1 cellular context compared by ENCODE assay signal in the genomic region with DNA sequence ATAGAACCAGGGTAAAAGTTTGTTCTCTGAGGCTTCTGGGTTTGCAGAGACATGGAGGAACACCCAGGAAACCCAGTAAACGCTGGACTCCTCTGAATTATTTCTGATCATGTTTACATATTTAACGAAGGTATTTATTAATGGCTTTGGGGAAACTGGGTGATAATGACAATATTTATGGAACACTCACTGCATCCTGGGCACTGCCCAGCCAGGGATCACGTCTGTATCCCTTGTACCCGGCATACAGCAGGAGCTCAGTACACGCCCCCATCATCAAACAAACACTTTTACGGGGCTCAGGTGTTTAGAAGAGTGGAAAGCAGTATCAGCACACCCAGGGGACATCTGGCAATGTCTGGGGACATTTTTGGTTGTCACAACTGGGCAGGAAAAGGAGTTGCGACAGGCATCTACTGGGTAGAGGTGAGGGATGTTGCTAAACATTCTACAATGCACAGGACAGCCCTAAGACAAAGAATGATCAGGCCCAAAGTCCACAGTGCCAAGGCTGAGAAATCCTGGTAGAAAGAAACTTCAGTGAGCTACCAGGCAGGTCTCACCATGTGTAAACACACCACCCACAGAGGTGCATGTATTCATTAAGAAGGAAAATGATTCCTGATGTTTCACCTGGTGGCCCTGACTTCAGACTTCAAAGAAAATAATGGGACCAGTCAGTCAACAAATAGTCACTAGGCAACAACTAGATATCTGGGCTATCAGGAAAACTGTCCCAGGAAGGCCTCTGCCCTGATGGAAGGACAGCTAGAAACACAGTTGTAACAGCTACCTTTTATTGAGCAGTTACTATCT.
TF ChIP-seq lines count a peak whose summit lies in the region.

No MANE protein-coding gene starts in this region.

TF ChIP-seq in HepG2, 621 proteins besides CTCF, POLR2A, EP300 and RAD21 (continued from another document and continues in another):
- TF ChIP-seq, protein P1, sequence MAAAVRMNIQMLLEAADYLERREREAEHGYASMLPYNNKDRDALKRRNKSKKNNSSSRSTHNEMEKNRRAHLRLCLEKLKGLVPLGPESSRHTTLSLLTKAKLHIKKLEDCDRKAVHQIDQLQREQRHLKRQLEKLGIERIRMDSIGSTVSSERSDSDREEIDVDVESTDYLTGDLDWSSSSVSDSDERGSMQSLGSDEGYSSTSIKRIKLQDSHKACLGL (CRISPR knock-in tag; IDR thresholded peaks at IDR 0.05) = no peak
- TF ChIP-seq TCF7L2 (IDR thresholded peaks at IDR 0.05; ENCODE audit: low read depth, low read length) (peak; percentile 57; the same call in 1 of the 2 replicates), MBNL3 (CRISPR knock-in tag; conservative IDR thresholded peaks at IDR 0.05) (no peak), HES4 (CRISPR knock-in tag; IDR thresholded peaks at IDR 0.05; ENCODE audit: borderline replicate concordance) (no peak), ZNF619 (CRISPR knock-in tag; IDR thresholded peaks at IDR 0.05) (0 out of 2 replicates have a peak, but pooled peaks have one; percentile 24), NR2F6 (IDR thresholded peaks at IDR 0.05) (peak; percentile 65; the same call in 1 of the 2 replicates), NR2F6 (CRISPR knock-in tag; IDR thresholded peaks at IDR 0.05) (peak; percentile 79), PPARG (CRISPR knock-in tag; conservative IDR thresholded peaks at IDR 0.05) (peak; percentile 69), ZNF10 (CRISPR knock-in tag; IDR thresholded peaks at IDR 0.05; ENCODE audit: borderline replicate concordance, low read depth) (no peak), ZNF124 (CRISPR knock-in tag; IDR thresholded peaks at IDR 0.05) (no peak; the same call in none of the 2 replicates), ETV5 (CRISPR knock-in tag; IDR thresholded peaks at IDR 0.05; ENCODE audit: borderline replicate concordance) (peak; percentile 36; the same call in 1 of the 2 replicates), SMARCC2 (IDR thresholded peaks at IDR 0.05) (peak; percentile 5; the same call in 1 of the 2 replicates), KDM5B (CRISPR knock-in tag; IDR thresholded peaks at IDR 0.05; ENCODE audit: borderline replicate concordance) (no peak), GABPA (IDR thresholded peaks at IDR 0.05; ENCODE audit: low read depth, low read length) (no peak), GABPA (CRISPR knock-in tag; IDR thresholded peaks at IDR 0.05; ENCODE audit: low read depth) (peak; percentile 30; the same call in 1 of the 2 replicates), PAX8 (CRISPR knock-in tag; IDR thresholded peaks at IDR 0.05; ENCODE audit: borderline replicate concordance) (no peak), NFKBIZ (CRISPR knock-in tag; IDR thresholded peaks at IDR 0.05) (no peak), ZBTB8A (CRISPR knock-in tag; IDR thresholded peaks at IDR 0.05; ENCODE audit: borderline replicate concordance, low read depth) (no peak), ZNF562 (CRISPR knock-in tag; IDR thresholded peaks at IDR 0.05; ENCODE audit: borderline replicate concordance) (no peak), ZNF34 (CRISPR knock-in tag; IDR thresholded peaks at IDR 0.05; ENCODE audit: borderline replicate concordance) (no peak), ZNF17 (CRISPR knock-in tag; IDR thresholded peaks at IDR 0.05) (no peak), ZNF225 (CRISPR knock-in tag; IDR thresholded peaks at IDR 0.05) (no peak), ZNF205 (CRISPR knock-in tag; IDR thresholded peaks at IDR 0.05) (peak; percentile 17; the same call in 1 of the 2 replicates), ZNF598 (CRISPR knock-in tag; IDR thresholded peaks at IDR 0.05; ENCODE audit: borderline replicate concordance) (no peak), ARNT (IDR thresholded peaks at IDR 0.05) (no peak), DNMT3B (CRISPR knock-in tag; conservative IDR thresholded peaks at IDR 0.05) (no peak), ZNF329 (CRISPR knock-in tag; IDR thresholded peaks at IDR 0.05; ENCODE audit: low read depth) (no peak), ZBTB42 (CRISPR knock-in tag; IDR thresholded peaks at IDR 0.05) (no peak), MXD4 (CRISPR knock-in tag; IDR thresholded peaks at IDR 0.05) (no peak; the same call in 1 of the 2 replicates), TOPORS (CRISPR knock-in tag; IDR thresholded peaks at IDR 0.05) (no peak), RFX5 (IDR thresholded peaks at IDR 0.05; ENCODE audit: low read depth, low read length) (no peak), BHLHE40 (IDR thresholded peaks at IDR 0.05; ENCODE audit: low read length) (no peak), ZMYM2 (CRISPR knock-in tag; IDR thresholded peaks at IDR 0.05) (peak; percentile 84)
- TF ChIP-seq, protein P2, sequence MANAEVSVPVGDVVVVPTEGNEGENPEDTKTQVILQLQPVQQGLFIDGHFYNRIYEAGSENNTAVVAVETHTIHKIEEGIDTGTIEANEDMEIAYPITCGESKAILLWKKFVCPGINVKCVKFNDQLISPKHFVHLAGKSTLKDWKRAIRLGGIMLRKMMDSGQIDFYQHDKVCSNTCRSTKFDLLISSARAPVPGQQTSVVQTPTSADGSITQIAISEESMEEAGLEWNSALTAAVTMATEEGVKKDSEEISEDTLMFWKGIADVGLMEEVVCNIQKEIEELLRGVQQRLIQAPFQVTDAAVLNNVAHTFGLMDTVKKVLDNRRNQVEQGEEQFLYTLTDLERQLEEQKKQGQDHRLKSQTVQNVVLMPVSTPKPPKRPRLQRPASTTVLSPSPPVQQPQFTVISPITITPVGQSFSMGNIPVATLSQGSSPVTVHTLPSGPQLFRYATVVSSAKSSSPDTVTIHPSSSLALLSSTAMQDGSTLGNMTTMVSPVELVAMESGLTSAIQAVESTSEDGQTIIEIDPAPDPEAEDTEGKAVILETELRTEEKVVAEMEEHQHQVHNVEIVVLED (CRISPR knock-in tag; IDR thresholded peaks at IDR 0.05; ENCODE audit: borderline replicate concordance) = no peak; the same call in 1 of the 2 replicates
- TF ChIP-seq, protein P3, sequence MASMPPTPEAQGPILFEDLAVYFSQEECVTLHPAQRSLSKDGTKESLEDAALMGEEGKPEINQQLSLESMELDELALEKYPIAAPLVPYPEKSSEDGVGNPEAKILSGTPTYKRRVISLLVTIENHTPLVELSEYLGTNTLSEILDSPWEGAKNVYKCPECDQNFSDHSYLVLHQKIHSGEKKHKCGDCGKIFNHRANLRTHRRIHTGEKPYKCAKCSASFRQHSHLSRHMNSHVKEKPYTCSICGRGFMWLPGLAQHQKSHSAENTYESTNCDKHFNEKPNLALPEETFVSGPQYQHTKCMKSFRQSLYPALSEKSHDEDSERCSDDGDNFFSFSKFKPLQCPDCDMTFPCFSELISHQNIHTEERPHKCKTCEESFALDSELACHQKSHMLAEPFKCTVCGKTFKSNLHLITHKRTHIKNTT (CRISPR knock-in tag; IDR thresholded peaks at IDR 0.05) = no peak
- TF ChIP-seq, protein P4, sequence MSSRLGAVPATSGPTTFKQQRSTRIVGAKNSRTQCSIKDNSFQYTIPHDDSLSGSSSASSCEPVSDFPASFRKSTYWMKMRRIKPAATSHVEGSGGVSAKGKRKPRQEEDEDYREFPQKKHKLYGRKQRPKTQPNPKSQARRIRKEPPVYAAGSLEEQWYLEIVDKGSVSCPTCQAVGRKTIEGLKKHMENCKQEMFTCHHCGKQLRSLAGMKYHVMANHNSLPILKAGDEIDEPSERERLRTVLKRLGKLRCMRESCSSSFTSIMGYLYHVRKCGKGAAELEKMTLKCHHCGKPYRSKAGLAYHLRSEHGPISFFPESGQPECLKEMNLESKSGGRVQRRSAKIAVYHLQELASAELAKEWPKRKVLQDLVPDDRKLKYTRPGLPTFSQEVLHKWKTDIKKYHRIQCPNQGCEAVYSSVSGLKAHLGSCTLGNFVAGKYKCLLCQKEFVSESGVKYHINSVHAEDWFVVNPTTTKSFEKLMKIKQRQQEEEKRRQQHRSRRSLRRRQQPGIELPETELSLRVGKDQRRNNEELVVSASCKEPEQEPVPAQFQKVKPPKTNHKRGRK (CRISPR knock-in tag; IDR thresholded peaks at IDR 0.05) = no peak
- TF ChIP-seq, protein P5, sequence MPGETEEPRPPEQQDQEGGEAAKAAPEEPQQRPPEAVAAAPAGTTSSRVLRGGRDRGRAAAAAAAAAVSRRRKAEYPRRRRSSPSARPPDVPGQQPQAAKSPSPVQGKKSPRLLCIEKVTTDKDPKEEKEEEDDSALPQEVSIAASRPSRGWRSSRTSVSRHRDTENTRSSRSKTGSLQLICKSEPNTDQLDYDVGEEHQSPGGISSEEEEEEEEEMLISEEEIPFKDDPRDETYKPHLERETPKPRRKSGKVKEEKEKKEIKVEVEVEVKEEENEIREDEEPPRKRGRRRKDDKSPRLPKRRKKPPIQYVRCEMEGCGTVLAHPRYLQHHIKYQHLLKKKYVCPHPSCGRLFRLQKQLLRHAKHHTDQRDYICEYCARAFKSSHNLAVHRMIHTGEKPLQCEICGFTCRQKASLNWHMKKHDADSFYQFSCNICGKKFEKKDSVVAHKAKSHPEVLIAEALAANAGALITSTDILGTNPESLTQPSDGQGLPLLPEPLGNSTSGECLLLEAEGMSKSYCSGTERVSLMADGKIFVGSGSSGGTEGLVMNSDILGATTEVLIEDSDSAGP (CRISPR knock-in tag; IDR thresholded peaks at IDR 0.05; ENCODE audit: borderline replicate concordance) = no peak; the same call in 1 of the 2 replicates
- TF ChIP-seq, protein P6, sequence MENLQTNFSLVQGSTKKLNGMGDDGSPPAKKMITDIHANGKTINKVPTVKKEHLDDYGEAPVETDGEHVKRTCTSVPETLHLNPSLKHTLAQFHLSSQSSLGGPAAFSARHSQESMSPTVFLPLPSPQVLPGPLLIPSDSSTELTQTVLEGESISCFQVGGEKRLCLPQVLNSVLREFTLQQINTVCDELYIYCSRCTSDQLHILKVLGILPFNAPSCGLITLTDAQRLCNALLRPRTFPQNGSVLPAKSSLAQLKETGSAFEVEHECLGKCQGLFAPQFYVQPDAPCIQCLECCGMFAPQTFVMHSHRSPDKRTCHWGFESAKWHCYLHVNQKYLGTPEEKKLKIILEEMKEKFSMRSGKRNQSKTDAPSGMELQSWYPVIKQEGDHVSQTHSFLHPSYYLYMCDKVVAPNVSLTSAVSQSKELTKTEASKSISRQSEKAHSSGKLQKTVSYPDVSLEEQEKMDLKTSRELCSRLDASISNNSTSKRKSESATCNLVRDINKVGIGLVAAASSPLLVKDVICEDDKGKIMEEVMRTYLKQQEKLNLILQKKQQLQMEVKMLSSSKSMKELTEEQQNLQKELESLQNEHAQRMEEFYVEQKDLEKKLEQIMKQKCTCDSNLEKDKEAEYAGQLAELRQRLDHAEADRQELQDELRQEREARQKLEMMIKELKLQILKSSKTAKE (CRISPR knock-in tag; IDR thresholded peaks at IDR 0.05; ENCODE audit: borderline replicate concordance) = no peak
- TF ChIP-seq, protein P7, sequence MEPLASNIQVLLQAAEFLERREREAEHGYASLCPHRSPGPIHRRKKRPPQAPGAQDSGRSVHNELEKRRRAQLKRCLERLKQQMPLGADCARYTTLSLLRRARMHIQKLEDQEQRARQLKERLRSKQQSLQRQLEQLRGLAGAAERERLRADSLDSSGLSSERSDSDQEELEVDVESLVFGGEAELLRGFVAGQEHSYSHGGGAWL (CRISPR knock-in tag; IDR thresholded peaks at IDR 0.05) = 0 out of 2 replicates have a peak, but pooled peaks have one; percentile 18
- TF ChIP-seq, protein P8, sequence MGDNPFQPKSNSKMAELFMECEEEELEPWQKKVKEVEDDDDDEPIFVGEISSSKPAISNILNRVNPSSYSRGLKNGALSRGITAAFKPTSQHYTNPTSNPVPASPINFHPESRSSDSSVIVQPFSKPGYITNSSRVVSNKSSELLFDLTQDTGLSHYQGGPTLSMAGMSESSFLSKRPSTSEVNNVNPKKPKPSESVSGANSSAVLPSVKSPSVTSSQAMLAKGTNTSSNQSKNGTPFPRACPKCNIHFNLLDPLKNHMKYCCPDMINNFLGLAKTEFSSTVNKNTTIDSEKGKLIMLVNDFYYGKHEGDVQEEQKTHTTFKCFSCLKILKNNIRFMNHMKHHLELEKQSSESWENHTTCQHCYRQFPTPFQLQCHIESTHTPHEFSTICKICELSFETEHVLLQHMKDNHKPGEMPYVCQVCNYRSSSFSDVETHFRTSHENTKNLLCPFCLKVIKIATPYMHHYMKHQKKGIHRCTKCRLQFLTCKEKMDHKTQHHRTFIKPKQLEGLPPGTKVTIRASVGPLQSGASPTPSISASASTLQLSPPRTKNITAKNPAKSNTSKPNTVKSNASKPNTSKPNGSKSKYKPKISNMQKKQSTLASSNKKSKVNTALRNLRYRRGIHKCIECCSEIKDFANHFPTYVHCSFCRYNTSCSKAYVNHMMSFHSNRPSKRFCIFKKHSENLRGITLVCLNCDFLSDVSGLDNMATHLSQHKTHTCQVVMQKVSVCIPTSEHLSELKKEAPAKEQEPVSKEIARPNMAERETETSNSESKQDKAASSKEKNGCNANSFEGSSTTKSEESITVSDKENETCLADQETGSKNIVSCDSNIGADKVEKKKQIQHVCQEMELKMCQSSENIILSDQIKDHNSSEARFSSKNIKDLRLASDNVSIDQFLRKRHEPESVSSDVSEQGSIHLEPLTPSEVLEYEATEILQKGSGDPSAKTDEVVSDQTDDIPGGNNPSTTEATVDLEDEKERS (CRISPR knock-in tag; IDR thresholded peaks at IDR 0.05) = peak; percentile 15; the same call in 1 of the 2 replicates
- TF ChIP-seq, protein P9, sequence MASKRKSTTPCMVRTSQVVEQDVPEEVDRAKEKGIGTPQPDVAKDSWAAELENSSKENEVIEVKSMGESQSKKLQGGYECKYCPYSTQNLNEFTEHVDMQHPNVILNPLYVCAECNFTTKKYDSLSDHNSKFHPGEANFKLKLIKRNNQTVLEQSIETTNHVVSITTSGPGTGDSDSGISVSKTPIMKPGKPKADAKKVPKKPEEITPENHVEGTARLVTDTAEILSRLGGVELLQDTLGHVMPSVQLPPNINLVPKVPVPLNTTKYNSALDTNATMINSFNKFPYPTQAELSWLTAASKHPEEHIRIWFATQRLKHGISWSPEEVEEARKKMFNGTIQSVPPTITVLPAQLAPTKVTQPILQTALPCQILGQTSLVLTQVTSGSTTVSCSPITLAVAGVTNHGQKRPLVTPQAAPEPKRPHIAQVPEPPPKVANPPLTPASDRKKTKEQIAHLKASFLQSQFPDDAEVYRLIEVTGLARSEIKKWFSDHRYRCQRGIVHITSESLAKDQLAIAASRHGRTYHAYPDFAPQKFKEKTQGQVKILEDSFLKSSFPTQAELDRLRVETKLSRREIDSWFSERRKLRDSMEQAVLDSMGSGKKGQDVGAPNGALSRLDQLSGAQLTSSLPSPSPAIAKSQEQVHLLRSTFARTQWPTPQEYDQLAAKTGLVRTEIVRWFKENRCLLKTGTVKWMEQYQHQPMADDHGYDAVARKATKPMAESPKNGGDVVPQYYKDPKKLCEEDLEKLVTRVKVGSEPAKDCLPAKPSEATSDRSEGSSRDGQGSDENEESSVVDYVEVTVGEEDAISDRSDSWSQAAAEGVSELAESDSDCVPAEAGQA (IDR thresholded peaks at IDR 0.05; ENCODE audit: low read depth) = no peak
- TF ChIP-seq, protein P9 (CRISPR knock-in tag; IDR thresholded peaks at IDR 0.05; ENCODE audit: borderline replicate concordance) = no peak
